In genomic region chr6:167735498-167736201, GRCh38 we compare ENCODE assay signal across 1 cellular context.
A peak's percentile ranks its signal among the peaks of the same experiment; 100 is the strongest.
TF ChIP-seq lines count a peak whose summit lies in the region.

No MANE protein-coding gene starts in this region.

TF ChIP-seq in HepG2, 621 proteins besides CTCF, POLR2A, EP300 and RAD21 (continued from another document and continues in another):
- TF ChIP-seq, protein P1, sequence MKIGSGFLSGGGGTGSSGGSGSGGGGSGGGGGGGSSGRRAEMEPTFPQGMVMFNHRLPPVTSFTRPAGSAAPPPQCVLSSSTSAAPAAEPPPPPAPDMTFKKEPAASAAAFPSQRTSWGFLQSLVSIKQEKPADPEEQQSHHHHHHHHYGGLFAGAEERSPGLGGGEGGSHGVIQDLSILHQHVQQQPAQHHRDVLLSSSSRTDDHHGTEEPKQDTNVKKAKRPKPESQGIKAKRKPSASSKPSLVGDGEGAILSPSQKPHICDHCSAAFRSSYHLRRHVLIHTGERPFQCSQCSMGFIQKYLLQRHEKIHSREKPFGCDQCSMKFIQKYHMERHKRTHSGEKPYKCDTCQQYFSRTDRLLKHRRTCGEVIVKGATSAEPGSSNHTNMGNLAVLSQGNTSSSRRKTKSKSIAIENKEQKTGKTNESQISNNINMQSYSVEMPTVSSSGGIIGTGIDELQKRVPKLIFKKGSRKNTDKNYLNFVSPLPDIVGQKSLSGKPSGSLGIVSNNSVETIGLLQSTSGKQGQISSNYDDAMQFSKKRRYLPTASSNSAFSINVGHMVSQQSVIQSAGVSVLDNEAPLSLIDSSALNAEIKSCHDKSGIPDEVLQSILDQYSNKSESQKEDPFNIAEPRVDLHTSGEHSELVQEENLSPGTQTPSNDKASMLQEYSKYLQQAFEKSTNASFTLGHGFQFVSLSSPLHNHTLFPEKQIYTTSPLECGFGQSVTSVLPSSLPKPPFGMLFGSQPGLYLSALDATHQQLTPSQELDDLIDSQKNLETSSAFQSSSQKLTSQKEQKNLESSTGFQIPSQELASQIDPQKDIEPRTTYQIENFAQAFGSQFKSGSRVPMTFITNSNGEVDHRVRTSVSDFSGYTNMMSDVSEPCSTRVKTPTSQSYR (CRISPR knock-in tag; IDR thresholded peaks at IDR 0.05; ENCODE audit: borderline replicate concordance), result peak; percentile 85
- TF ChIP-seq NR2C2 (CRISPR knock-in tag; IDR thresholded peaks at IDR 0.05; ENCODE audit: borderline replicate concordance) (peak; percentile 98), GATA4 (IDR thresholded peaks at IDR 0.05; ENCODE audit: borderline replicate concordance, low read depth) (peak; percentile 56; the same call in 1 of the 2 replicates), ZBTB20 (CRISPR knock-in tag; IDR thresholded peaks at IDR 0.05; ENCODE audit: borderline replicate concordance, low read depth) (peak; percentile 89; the same call in 1 of the 2 replicates), ZNF703 (CRISPR knock-in tag; IDR thresholded peaks at IDR 0.05; ENCODE audit: borderline replicate concordance) (peak; percentile 70; the same call in 1 of the 2 replicates), ATF7-NPFF (CRISPR knock-in tag; IDR thresholded peaks at IDR 0.05; ENCODE audit: low read depth) (0 out of 2 replicates have a peak, but pooled peaks have one; percentile 17), ATF4 (CRISPR knock-in tag; IDR thresholded peaks at IDR 0.05) (peak in 1 of 2 experiments; percentile 33; a peak in 1 of 4 replicates), FUBP1 (CRISPR knock-in tag; IDR thresholded peaks at IDR 0.05; ENCODE audit: borderline replicate concordance) (peak; percentile 92; the same call in 1 of the 2 replicates), TRIM24 (CRISPR knock-in tag; IDR thresholded peaks at IDR 0.05) (peak; percentile 94), SAFB2 (CRISPR knock-in tag; IDR thresholded peaks at IDR 0.05; ENCODE audit: borderline replicate concordance, low read depth) (peak; percentile 89; the same call in 1 of the 2 replicates), NPAS2 (CRISPR knock-in tag; IDR thresholded peaks at IDR 0.05; ENCODE audit: borderline replicate concordance) (no peak), MAF1 (CRISPR knock-in tag; IDR thresholded peaks at IDR 0.05; ENCODE audit: borderline replicate concordance) (no peak), GABPB1 (CRISPR knock-in tag; IDR thresholded peaks at IDR 0.05) (peak; percentile 51; the same call in 1 of the 2 replicates), NR1H2 (CRISPR knock-in tag; IDR thresholded peaks at IDR 0.05; ENCODE audit: borderline replicate concordance, low read depth) (peak; percentile 98), PBX3 (CRISPR knock-in tag; IDR thresholded peaks at IDR 0.05; ENCODE audit: borderline replicate concordance) (no peak), ZNF496 (CRISPR knock-in tag; IDR thresholded peaks at IDR 0.05; ENCODE audit: insufficient replicate concordance) (no peak), ZNF772 (CRISPR knock-in tag; IDR thresholded peaks at IDR 0.05) (peak; percentile 49; the same call in 1 of the 2 replicates), PITX1 (CRISPR knock-in tag; IDR thresholded peaks at IDR 0.05) (peak; percentile 96), CCDC6 (CRISPR knock-in tag; IDR thresholded peaks at IDR 0.05) (0 out of 2 replicates have a peak, but pooled peaks have one; percentile 46), ONECUT2 (CRISPR knock-in tag; IDR thresholded peaks at IDR 0.05) (0 out of 2 replicates have a peak, but pooled peaks have one; percentile 14), ZFP1 (CRISPR knock-in tag; IDR thresholded peaks at IDR 0.05) (no peak)
- TF ChIP-seq, protein P2, sequence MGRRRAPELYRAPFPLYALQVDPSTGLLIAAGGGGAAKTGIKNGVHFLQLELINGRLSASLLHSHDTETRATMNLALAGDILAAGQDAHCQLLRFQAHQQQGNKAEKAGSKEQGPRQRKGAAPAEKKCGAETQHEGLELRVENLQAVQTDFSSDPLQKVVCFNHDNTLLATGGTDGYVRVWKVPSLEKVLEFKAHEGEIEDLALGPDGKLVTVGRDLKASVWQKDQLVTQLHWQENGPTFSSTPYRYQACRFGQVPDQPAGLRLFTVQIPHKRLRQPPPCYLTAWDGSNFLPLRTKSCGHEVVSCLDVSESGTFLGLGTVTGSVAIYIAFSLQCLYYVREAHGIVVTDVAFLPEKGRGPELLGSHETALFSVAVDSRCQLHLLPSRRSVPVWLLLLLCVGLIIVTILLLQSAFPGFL (CRISPR knock-in tag; IDR thresholded peaks at IDR 0.05), result no peak
- TF ChIP-seq, protein P3, sequence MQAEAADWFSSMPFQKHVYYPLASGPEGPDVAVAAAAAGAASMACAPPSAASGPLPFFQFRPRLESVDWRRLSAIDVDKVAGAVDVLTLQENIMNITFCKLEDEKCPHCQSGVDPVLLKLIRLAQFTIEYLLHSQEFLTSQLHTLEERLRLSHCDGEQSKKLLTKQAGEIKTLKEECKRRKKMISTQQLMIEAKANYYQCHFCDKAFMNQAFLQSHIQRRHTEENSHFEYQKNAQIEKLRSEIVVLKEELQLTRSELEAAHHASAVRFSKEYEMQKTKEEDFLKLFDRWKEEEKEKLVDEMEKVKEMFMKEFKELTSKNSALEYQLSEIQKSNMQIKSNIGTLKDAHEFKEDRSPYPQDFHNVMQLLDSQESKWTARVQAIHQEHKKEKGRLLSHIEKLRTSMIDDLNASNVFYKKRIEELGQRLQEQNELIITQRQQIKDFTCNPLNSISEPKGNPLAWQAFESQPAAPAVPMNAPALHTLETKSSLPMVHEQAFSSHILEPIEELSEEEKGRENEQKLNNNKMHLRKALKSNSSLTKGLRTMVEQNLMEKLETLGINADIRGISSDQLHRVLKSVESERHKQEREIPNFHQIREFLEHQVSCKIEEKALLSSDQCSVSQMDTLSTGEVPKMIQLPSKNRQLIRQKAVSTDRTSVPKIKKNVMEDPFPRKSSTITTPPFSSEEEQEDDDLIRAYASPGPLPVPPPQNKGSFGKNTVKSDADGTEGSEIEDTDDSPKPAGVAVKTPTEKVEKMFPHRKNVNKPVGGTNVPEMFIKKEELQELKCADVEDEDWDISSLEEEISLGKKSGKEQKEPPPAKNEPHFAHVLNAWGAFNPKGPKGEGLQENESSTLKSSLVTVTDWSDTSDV (CRISPR knock-in tag; IDR thresholded peaks at IDR 0.05), result no peak
- TF ChIP-seq, protein P4, sequence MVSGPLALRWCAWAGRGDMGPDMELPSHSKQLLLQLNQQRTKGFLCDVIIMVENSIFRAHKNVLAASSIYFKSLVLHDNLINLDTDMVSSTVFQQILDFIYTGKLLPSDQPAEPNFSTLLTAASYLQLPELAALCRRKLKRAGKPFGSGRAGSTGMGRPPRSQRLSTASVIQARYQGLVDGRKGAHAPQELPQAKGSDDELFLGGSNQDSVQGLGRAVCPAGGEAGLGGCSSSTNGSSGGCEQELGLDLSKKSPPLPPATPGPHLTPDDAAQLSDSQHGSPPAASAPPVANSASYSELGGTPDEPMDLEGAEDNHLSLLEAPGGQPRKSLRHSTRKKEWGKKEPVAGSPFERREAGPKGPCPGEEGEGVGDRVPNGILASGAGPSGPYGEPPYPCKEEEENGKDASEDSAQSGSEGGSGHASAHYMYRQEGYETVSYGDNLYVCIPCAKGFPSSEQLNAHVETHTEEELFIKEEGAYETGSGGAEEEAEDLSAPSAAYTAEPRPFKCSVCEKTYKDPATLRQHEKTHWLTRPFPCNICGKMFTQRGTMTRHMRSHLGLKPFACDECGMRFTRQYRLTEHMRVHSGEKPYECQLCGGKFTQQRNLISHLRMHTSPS (CRISPR knock-in tag; IDR thresholded peaks at IDR 0.05; ENCODE audit: low read depth), result no peak; the same call in 1 of the 2 replicates
- TF ChIP-seq, protein P5, sequence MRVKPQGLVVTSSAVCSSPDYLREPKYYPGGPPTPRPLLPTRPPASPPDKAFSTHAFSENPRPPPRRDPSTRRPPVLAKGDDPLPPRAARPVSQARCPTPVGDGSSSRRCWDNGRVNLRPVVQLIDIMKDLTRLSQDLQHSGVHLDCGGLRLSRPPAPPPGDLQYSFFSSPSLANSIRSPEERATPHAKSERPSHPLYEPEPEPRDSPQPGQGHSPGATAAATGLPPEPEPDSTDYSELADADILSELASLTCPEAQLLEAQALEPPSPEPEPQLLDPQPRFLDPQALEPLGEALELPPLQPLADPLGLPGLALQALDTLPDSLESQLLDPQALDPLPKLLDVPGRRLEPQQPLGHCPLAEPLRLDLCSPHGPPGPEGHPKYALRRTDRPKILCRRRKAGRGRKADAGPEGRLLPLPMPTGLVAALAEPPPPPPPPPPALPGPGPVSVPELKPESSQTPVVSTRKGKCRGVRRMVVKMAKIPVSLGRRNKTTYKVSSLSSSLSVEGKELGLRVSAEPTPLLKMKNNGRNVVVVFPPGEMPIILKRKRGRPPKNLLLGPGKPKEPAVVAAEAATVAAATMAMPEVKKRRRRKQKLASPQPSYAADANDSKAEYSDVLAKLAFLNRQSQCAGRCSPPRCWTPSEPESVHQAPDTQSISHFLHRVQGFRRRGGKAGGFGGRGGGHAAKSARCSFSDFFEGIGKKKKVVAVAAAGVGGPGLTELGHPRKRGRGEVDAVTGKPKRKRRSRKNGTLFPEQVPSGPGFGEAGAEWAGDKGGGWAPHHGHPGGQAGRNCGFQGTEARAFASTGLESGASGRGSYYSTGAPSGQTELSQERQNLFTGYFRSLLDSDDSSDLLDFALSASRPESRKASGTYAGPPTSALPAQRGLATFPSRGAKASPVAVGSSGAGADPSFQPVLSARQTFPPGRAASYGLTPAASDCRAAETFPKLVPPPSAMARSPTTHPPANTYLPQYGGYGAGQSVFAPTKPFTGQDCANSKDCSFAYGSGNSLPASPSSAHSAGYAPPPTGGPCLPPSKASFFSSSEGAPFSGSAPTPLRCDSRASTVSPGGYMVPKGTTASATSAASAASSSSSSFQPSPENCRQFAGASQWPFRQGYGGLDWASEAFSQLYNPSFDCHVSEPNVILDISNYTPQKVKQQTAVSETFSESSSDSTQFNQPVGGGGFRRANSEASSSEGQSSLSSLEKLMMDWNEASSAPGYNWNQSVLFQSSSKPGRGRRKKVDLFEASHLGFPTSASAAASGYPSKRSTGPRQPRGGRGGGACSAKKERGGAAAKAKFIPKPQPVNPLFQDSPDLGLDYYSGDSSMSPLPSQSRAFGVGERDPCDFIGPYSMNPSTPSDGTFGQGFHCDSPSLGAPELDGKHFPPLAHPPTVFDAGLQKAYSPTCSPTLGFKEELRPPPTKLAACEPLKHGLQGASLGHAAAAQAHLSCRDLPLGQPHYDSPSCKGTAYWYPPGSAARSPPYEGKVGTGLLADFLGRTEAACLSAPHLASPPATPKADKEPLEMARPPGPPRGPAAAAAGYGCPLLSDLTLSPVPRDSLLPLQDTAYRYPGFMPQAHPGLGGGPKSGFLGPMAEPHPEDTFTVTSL (CRISPR knock-in tag; IDR thresholded peaks at IDR 0.05; ENCODE audit: borderline replicate concordance), result peak; percentile 80
- TF ChIP-seq, protein P6, sequence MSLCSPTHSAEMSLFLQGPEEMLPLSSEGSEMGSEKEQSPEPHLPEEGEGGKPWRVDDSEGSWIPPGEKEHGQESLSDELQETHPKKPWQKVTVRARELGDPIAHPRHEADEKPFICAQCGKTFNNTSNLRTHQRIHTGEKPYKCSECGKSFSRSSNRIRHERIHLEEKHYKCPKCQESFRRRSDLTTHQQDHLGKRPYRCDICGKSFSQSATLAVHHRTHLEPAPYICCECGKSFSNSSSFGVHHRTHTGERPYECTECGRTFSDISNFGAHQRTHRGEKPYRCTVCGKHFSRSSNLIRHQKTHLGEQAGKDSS (CRISPR knock-in tag; IDR thresholded peaks at IDR 0.05; ENCODE audit: borderline replicate concordance, low read depth), result 0 out of 2 replicates have a peak, but pooled peaks have one; percentile 44
- TF ChIP-seq, protein P7, sequence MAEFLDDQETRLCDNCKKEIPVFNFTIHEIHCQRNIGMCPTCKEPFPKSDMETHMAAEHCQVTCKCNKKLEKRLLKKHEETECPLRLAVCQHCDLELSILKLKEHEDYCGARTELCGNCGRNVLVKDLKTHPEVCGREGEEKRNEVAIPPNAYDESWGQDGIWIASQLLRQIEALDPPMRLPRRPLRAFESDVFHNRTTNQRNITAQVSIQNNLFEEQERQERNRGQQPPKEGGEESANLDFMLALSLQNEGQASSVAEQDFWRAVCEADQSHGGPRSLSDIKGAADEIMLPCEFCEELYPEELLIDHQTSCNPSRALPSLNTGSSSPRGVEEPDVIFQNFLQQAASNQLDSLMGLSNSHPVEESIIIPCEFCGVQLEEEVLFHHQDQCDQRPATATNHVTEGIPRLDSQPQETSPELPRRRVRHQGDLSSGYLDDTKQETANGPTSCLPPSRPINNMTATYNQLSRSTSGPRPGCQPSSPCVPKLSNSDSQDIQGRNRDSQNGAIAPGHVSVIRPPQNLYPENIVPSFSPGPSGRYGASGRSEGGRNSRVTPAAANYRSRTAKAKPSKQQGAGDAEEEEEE (CRISPR knock-in tag; IDR thresholded peaks at IDR 0.05; ENCODE audit: borderline replicate concordance), result peak; percentile 80; the same call in 1 of the 2 replicates
- TF ChIP-seq, protein P8, sequence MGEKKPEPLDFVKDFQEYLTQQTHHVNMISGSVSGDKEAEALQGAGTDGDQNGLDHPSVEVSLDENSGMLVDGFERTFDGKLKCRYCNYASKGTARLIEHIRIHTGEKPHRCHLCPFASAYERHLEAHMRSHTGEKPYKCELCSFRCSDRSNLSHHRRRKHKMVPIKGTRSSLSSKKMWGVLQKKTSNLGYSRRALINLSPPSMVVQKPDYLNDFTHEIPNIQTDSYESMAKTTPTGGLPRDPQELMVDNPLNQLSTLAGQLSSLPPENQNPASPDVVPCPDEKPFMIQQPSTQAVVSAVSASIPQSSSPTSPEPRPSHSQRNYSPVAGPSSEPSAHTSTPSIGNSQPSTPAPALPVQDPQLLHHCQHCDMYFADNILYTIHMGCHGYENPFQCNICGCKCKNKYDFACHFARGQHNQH (CRISPR knock-in tag; IDR thresholded peaks at IDR 0.05), result 0 out of 2 replicates have a peak, but pooled peaks have one; percentile 42
